In the genomic region with DNA sequence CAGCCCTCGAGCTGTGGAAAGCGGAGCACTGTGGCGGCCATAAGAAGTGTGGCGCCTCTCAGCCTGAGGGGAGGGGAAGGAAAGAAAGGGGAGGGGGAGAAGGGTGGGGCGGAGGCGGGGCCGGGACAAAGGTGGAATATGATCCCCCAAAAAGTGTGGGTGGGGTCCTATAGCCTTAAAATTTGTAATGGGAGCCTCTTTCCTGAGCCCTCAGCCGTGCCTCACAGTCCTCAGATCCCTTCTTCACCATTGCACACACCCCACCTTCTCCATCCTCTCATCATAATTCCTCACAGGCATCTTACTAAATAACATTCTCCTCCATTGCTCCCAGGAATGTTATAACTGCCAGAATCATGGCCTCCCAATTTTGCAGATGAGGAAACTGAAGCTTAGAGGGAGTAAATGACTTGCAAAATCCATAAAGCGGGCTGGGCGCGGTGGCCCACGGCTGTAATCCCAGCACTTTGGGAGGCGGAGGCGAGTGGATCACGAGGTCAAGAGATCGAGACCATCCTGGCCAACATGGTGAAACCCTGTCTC, we compare ENCODE assay signal across 8 cellular contexts. TPM values are rescaled to one million over a fixed set of nuclear protein-coding genes. Genes with fewer than 3 reads are reported as not detected.
DNase-seq lines count a peak whose midpoint lies in the region; ATAC-seq and TF ChIP-seq lines count a peak whose summit lies in the region.

No MANE protein-coding gene starts in this region.

- H3K36me3 ChIP-seq in ES-I3 (ENCODE audit: insufficient read depth, low read length) (no peaks in the 10 kb centered on the region), lung (ENCODE audit: control insufficient read depth in 2 of 2, insufficient read depth in 2 of 2, low read length in 2 of 2) (no peaks in the 10 kb centered on the region), urinary bladder (ENCODE audit: insufficient read depth) (no peaks in the 10 kb centered on the region)

- H3K4me3 ChIP-seq in astrocyte of the spinal cord (ENCODE audit: low read depth, low read length) = peak overlapping the region; percentile 28
- H3K4me3 ChIP-seq in lung = no peak overlapping the region
- peak overlapping the region; percentile 27 for H3K4me3 ChIP-seq in urinary bladder (ENCODE audit: low read depth, low read length)

- H3K9ac ChIP-seq in ES-I3 (ENCODE audit: low read depth, low read length) = peak overlapping the region; percentile 99; the same call in 1 of the 2 replicates

- peaks cover 7% of the 10 kb centered on the region; the same call in 1 of the 2 replicates for H3K4me1 ChIP-seq in ES-I3 (ENCODE audit: insufficient read depth, low read length)
- peaks cover 0 to 2% of the 10 kb centered on the region in 2 donors for H3K4me1 ChIP-seq in lung (ENCODE audit: control insufficient read depth in 2 of 2, insufficient read depth in 2 of 2, low read length in 2 of 2)
- peaks cover 1% of the 10 kb centered on the region for H3K4me1 ChIP-seq in urinary bladder (ENCODE audit: insufficient read depth)

- H3K9me3 ChIP-seq in ES-I3 (ENCODE audit: control insufficient read depth, insufficient read depth, low read length) (no peaks in the 10 kb centered on the region), lung (ENCODE audit: control insufficient read depth in 2 of 2, insufficient read depth in 1 of 2, low read length in 1 of 2) (no peaks in the 10 kb centered on the region)

- H3K27ac ChIP-seq in lung (ENCODE audit: low read depth in 1 of 2, low read length in 1 of 2) (peak overlapping the region; percentile 41 to 79), urinary bladder (ENCODE audit: low read depth) (peak overlapping the region; percentile 78)

- no peak for DNase-seq in astrocyte of the spinal cord (ENCODE audit: low read depth, low spot score)
- DNase-seq in lung (ENCODE audit: low spot score) = no peak
- no peak for DNase-seq in HuH-7.5 (ENCODE audit: low spot score)
- no peak for DNase-seq in stimulated activated CD4-positive, alpha-beta T cell treated with anti-CD3 and anti-CD28 coated beads, Interleukin-2, amount 100 ng/mL, for 24 hours

- in situ Hi-C loops in astrocyte of the spinal cord (cut with HindIII; ENCODE audit: low sequenced_read_pairs) = no loop called here

- ATAC-seq in HG03196 (IDR thresholded peaks at IDR 0.05; ENCODE audit: unreplicated experiment) (peak; percentile 14), lung (ENCODE audit: insufficient read depth, low FRiP score) (no peak), HG02852 (IDR thresholded peaks at IDR 0.05; ENCODE audit: unreplicated experiment) (no peak)

- no peaks in the 10 kb centered on the region for H3K27me3 ChIP-seq in lung (ENCODE audit: control insufficient read depth, insufficient read depth)

- TF ChIP-seq CTCF in astrocyte of the spinal cord (IDR thresholded peaks at IDR 0.05; ENCODE audit: low read depth, low read length) = no peak
- no peak for TF ChIP-seq CTCF in lung (IDR thresholded peaks at IDR 0.05; ENCODE audit: control extremely low read depth, extremely low read depth)

- 45 to 46% methylated on average over 16 of the region's 16 CpGs for WGBS in lung, 2 donors
- 45% methylated on average over 16 of the region's 16 CpGs for WGBS in urinary bladder

RNA-seq across cellular contexts. Expression of a gene that starts 0.6 kb away (rescaled TPM):
- total RNA-seq in lung (100 to 1,000 TPM in 1 of 2 donors, 10 to 100 TPM in 1; 93.2 to 159 TPM), urinary bladder (106 TPM)
- polyA plus RNA-seq in lung (10 to 100 TPM; 45.8 to 70.3 TPM), urinary bladder (96.0 TPM)

RNA-seq across cellular contexts. Expression of a gene that starts 26.2 kb away (rescaled TPM):
- total RNA-seq in lung (10 to 100 TPM; 24.7 to 37.3 TPM), urinary bladder (33.2 TPM)
- polyA plus RNA-seq in lung (10 to 100 TPM; 20.5 to 38.1 TPM), urinary bladder (22.3 TPM)
